Comparison of ENCODE assay signal across 27 cellular contexts in the genomic region with DNA sequence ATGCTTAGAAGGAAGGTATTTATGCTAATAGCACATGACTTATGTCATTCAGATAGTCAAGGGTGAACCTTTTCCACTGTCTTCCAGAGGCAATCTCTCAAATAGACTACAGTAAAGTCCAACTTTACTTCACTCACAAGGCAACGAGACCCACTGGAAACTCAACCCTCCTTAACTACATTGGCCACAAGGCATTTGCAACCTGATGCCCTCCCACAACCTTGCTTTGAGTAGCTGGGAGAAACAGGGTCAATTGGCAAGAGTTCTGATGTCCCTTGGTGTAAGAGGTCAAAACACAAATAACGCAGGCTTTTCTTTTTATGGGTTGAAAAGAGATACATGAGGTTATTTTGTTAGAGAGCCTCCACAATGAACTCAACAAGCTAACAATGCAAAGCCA. TPM values are rescaled to one million over a fixed set of nuclear protein-coding genes. Genes with fewer than 3 reads are reported as not detected.
"Had no signal": no experiment of that assay in that cellular context is flagged by ENCODE, and none has a peak within 500 bp of the region (broad histone marks: within the 10 kb centered on the region; RNA-seq: fewer than 3 reads in every experiment).

No MANE protein-coding gene starts in this region.

- H3K36me3 Mint-ChIP-seq: activated CD8-positive, alpha-beta memory T cell treated with anti-CD3 and anti-CD28 coated beads, Interleukin-2, amount 10 ng/mL, durations not matched to agents 7 days and 5 days; activated naive CD4-positive, alpha-beta T cell treated with anti-CD3 and anti-CD28 coated beads, Interleukin-2, amount 50 U/mL, for 24 hours had no signal

- H3K9me3 ChIP-seq: gastroesophageal sphincter, left lung, lower lobe of right lung, right atrium auricular region, testis, transverse colon had no signal

- H3K27me3 ChIP-seq: gastroesophageal sphincter, right atrium auricular region, testis had no signal

- H3K36me3 ChIP-seq: gastroesophageal sphincter, left lung, lower lobe of right lung, right atrium auricular region, transverse colon had no signal

- H3K4me3 Mint-ChIP-seq: activated CD4-positive, alpha-beta memory T cell treated with anti-CD3 and anti-CD28 coated beads, Interleukin-2, amount 10 ng/mL, durations not matched to agents 7 days and 5 days; activated CD4-positive, alpha-beta T cell treated with anti-CD3 and anti-CD28 coated beads, Interleukin-2, amount 10 ng/mL, durations not matched to agents 24 days and 14 days; activated CD8-positive, alpha-beta memory T cell treated with anti-CD3 and anti-CD28 coated beads, Interleukin-2, amount 10 ng/mL, durations not matched to agents 7 days and 5 days; activated naive CD4-positive, alpha-beta T cell treated with anti-CD3 and anti-CD28 coated beads, Interleukin-2, amount 50 U/mL, for 24 hours; activated naive CD8-positive, alpha-beta T cell treated with anti-CD3 and anti-CD28 coated beads, Interleukin-2, amount 50 U/mL, for 24 hours; effector memory CD8-positive, alpha-beta T cell had no signal

- H3K9me3 Mint-ChIP-seq: activated CD4-positive, alpha-beta memory T cell treated with anti-CD3 and anti-CD28 coated beads, Interleukin-2, amount 10 ng/mL, durations not matched to agents 7 days and 5 days; activated CD4-positive, alpha-beta T cell treated with anti-CD3 and anti-CD28 coated beads, Interleukin-2, amount 10 ng/mL, durations not matched to agents 24 days and 14 days; activated naive CD4-positive, alpha-beta T cell treated with anti-CD3 and anti-CD28 coated beads, Interleukin-2, amount 50 U/mL, for 24 hours; activated naive CD8-positive, alpha-beta T cell treated with anti-CD3 and anti-CD28 coated beads, Interleukin-2, amount 50 U/mL, for 24 hours; activated T-helper 2 cell treated with anti-CD3 and anti-CD28 coated beads, Interferon-gamma antibody, Interleukin-2, Interleukin-4, amounts not matched to agents 10 μg/mL and 5 μg/mL and 100 μg/mL, durations not matched to agents 14 hours and 24 hours and 36 hours; effector memory CD8-positive, alpha-beta T cell had no signal

- H3K4me3 ChIP-seq: coronary artery, dorsolateral prefrontal cortex, gastroesophageal sphincter, left lung, lower lobe of right lung, right atrium auricular region, testis, transverse colon had no signal

- ATAC-seq: activated CD4-positive, CD25-positive, alpha-beta regulatory T cell treated with anti-CD3 and anti-CD28 coated beads, Interleukin-2, amount 50 U/mL, for 24 hours; activated CD8-positive, alpha-beta memory T cell treated with anti-CD3 and anti-CD28 coated beads, Interleukin-2, amount 10 ng/mL, durations not matched to agents 7 days and 5 days; activated naive CD8-positive, alpha-beta T cell treated with anti-CD3 and anti-CD28 coated beads, Interleukin-2, amount 50 U/mL, for 24 hours; effector memory CD8-positive, alpha-beta T cell; gastroesophageal sphincter; left lung; lower lobe of right lung had no signal

- H3K27ac Mint-ChIP-seq: activated CD4-positive, alpha-beta memory T cell treated with anti-CD3 and anti-CD28 coated beads, Interleukin-2, amount 10 ng/mL, durations not matched to agents 7 days and 5 days; activated CD4-positive, alpha-beta T cell treated with anti-CD3 and anti-CD28 coated beads, Interleukin-2, amount 10 ng/mL, durations not matched to agents 24 days and 14 days; activated CD8-positive, alpha-beta memory T cell treated with anti-CD3 and anti-CD28 coated beads, Interleukin-2, amount 10 ng/mL, durations not matched to agents 7 days and 5 days; activated naive CD4-positive, alpha-beta T cell treated with anti-CD3 and anti-CD28 coated beads, Interleukin-2, amount 50 U/mL, for 24 hours; activated naive CD8-positive, alpha-beta T cell treated with anti-CD3 and anti-CD28 coated beads, Interleukin-2, amount 50 U/mL, for 24 hours; activated T-helper 2 cell treated with anti-CD3 and anti-CD28 coated beads, Interferon-gamma antibody, Interleukin-2, Interleukin-4, amounts not matched to agents 10 μg/mL and 5 μg/mL and 100 μg/mL, durations not matched to agents 14 hours and 24 hours and 36 hours; effector memory CD8-positive, alpha-beta T cell had no signal

- H3K27ac ChIP-seq: coronary artery, dorsolateral prefrontal cortex, left lung, lower lobe of right lung, right atrium auricular region, testis, transverse colon, VCaP had no signal

- DNase-seq: activated CD4-positive, alpha-beta memory T cell treated with anti-CD3 and anti-CD28 coated beads, Interleukin-2, amount 10 ng/mL, durations not matched to agents 7 days and 5 days; activated CD4-positive, alpha-beta T cell treated with anti-CD3 and anti-CD28 coated beads, Interleukin-2, amount 10 ng/mL, durations not matched to agents 24 days and 14 days; activated CD8-positive, alpha-beta memory T cell treated with anti-CD3 and anti-CD28 coated beads, Interleukin-2, amount 10 ng/mL, durations not matched to agents 7 days and 5 days; activated naive CD8-positive, alpha-beta T cell treated with anti-CD3 and anti-CD28 coated beads, Interleukin-2, amount 50 U/mL, for 24 hours; activated T-cell treated with anti-CD3 and anti-CD28 coated beads, Interleukin-2, amount 50 U/mL, for 48 hours; amygdala; dorsolateral prefrontal cortex; effector memory CD8-positive, alpha-beta T cell; head of caudate nucleus; hippocampal formation; kidney glomerular epithelial cell; left lung; lower lobe of right lung; mesenchymal stem cell; stimulated activated CD4-positive, alpha-beta T cell treated with anti-CD3 and anti-CD28 coated beads, Interleukin-15, amount 100 ng/mL, for 24 hours; stimulated activated CD4-positive, alpha-beta T cell treated with anti-CD3 and anti-CD28 coated beads, Interleukin-2, amount 100 ng/mL, for 24 hours; stimulated activated naive CD4-positive, alpha-beta T cell; testis; transverse colon had no signal

RNA-seq across cellular contexts. Expression of gene GAS1, which starts 6.1 kb away (rescaled TPM):
- total RNA-seq: T-helper 1 cell treated with Interleukin-12 subunit alpha and Interleukin-12 subunit beta and Interleukin-4 antibody, amounts not matched to agents 30 ng/mL and 1 ng/mL, for 36 hours had no signal
